19 cellular contexts compared by ENCODE assay signal in the genomic region with DNA sequence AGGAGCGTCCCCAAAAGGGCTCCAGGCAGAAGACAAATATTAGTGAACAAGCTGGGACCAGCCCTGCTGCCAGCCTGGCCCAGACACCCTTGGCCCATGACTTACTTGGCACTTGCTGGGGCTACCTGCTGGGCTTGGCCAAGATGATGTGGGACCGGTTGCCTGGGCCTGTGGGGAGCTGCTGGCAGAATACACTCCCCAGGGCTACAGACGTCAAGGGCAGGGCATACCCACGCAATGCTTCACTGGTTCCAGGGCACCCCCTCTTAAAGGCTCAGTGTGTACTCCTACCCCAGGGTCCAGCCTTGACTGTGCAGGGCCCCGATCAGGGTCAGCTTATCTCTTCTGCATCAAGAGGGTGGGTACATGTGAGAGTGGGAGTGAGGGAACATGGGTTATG.
DNase-seq lines count a peak whose midpoint lies in the region; ATAC-seq, FAIRE-seq and TF ChIP-seq lines count a peak whose summit lies in the region.
"Had no signal": no experiment of that assay in that cellular context is flagged by ENCODE, and none has a peak within 500 bp of the region (broad histone marks: within the 10 kb centered on the region; RNA-seq: fewer than 3 reads in every experiment).

No MANE protein-coding gene starts in this region.

- no peak for FAIRE-seq in GM12891 (lab: Jason Lieb, UNC)

- H3K36me3 ChIP-seq in esophagus (ENCODE audit: control insufficient read depth in 2 of 2, insufficient read depth in 2 of 2, low read length in 1 of 2): no peaks in the 10 kb centered on the region
- H3K36me3 ChIP-seq: BLaER1 treated with 17β-estradiol and CSF1 and Interleukin-3, amounts not matched to agents 10 nM and 100 nM; Peyer's patch had no signal

- H3K27ac ChIP-seq in esophagus (ENCODE audit: low read depth in 2 of 2, low read length in 1 of 2): peak overlapping the region; percentile 6 to 42
- H3K27ac ChIP-seq: 22Rv1; BLaER1 treated with 17β-estradiol and CSF1 and Interleukin-3, amounts not matched to agents 10 nM and 100 nM; KMS-11; Peyer's patch had no signal

- no peaks in the 10 kb centered on the region for H3K36me3 Mint-ChIP-seq in activated naive CD8-positive, alpha-beta T cell treated with anti-CD3 and anti-CD28 coated beads, Interleukin-2, amount 50 U/mL, for 24 hours (ENCODE audit: low read depth)
- H3K36me3 Mint-ChIP-seq in activated naive CD8-positive, alpha-beta T cell treated with anti-CD3 and anti-CD28 coated beads for 36 hours: no peaks in the 10 kb centered on the region
- H3K36me3 Mint-ChIP-seq in nephron (ENCODE audit: low read depth): no peaks in the 10 kb centered on the region

- H3K27me3 Mint-ChIP-seq in activated naive CD8-positive, alpha-beta T cell treated with anti-CD3 and anti-CD28 coated beads, Interleukin-2, amount 50 U/mL, for 24 hours: no peaks in the 10 kb centered on the region
- H3K27me3 Mint-ChIP-seq in activated naive CD8-positive, alpha-beta T cell treated with anti-CD3 and anti-CD28 coated beads for 36 hours: peaks cover 1% of the 10 kb centered on the region
- peaks cover 3% of the 10 kb centered on the region for H3K27me3 Mint-ChIP-seq in nephron (ENCODE audit: low read depth)

- no peak for TF ChIP-seq POLR2A in GM12891 (IDR thresholded peaks at IDR 0.05; ENCODE audit: low read depth, low read length)

- no peak overlapping the region for H3K4me3 ChIP-seq in esophagus (ENCODE audit: low read depth in 1 of 2, low read length in 2 of 2)
- H3K4me3 ChIP-seq: BLaER1 treated with 17β-estradiol and CSF1 and Interleukin-3, amounts not matched to agents 10 nM and 100 nM; Peyer's patch had no signal

- peaks cover 8 to 16% of the 10 kb centered on the region in 2 donors for H3K4me1 ChIP-seq in esophagus (ENCODE audit: control insufficient read depth in 2 of 2, insufficient read depth in 2 of 2, low read length in 1 of 2)

- H3K27ac Mint-ChIP-seq in activated naive CD8-positive, alpha-beta T cell treated with anti-CD3 and anti-CD28 coated beads, Interleukin-2, amount 50 U/mL, for 24 hours: no peak overlapping the region
- no peak overlapping the region for H3K27ac Mint-ChIP-seq in activated naive CD8-positive, alpha-beta T cell treated with anti-CD3 and anti-CD28 coated beads for 36 hours
- H3K27ac Mint-ChIP-seq in nephron: peak overlapping the region; percentile 1 to 24 (median 14)

- H3K9me3 Mint-ChIP-seq in activated naive CD8-positive, alpha-beta T cell treated with anti-CD3 and anti-CD28 coated beads, Interleukin-2, amount 50 U/mL, for 24 hours: no peaks in the 10 kb centered on the region
- no peaks in the 10 kb centered on the region for H3K9me3 Mint-ChIP-seq in activated naive CD8-positive, alpha-beta T cell treated with anti-CD3 and anti-CD28 coated beads for 36 hours
- no peaks in the 10 kb centered on the region for H3K9me3 Mint-ChIP-seq in nephron

- no peak overlapping the region for H3K4me3 Mint-ChIP-seq in activated naive CD8-positive, alpha-beta T cell treated with anti-CD3 and anti-CD28 coated beads, Interleukin-2, amount 50 U/mL, for 24 hours
- no peak overlapping the region for H3K4me3 Mint-ChIP-seq in activated naive CD8-positive, alpha-beta T cell treated with anti-CD3 and anti-CD28 coated beads for 36 hours
- no peak overlapping the region for H3K4me3 Mint-ChIP-seq in nephron

- WGBS in esophagus, 2 donors: 49 to 57% methylated on average over 5 of the region's 5 CpGs

- H3K4me1 Mint-ChIP-seq in activated naive CD8-positive, alpha-beta T cell treated with anti-CD3 and anti-CD28 coated beads, Interleukin-2, amount 50 U/mL, for 24 hours: peaks cover 9% of the 10 kb centered on the region
- H3K4me1 Mint-ChIP-seq in activated naive CD8-positive, alpha-beta T cell treated with anti-CD3 and anti-CD28 coated beads for 36 hours: peaks cover 3% of the 10 kb centered on the region
- peaks cover 23% of the 10 kb centered on the region for H3K4me1 Mint-ChIP-seq in nephron

- peaks cover 0 to 4% of the 10 kb centered on the region in 2 donors for H3K9me3 ChIP-seq in esophagus (ENCODE audit: control insufficient read depth in 2 of 2, insufficient read depth in 1 of 2, low read depth in 1 of 2, low read length in 1 of 2)
- H3K9me3 ChIP-seq: BLaER1 treated with 17β-estradiol and CSF1 and Interleukin-3, amounts not matched to agents 10 nM and 100 nM; Peyer's patch had no signal

- peak; percentile 29 for ATAC-seq in activated naive CD8-positive, alpha-beta T cell treated with anti-CD3 and anti-CD28 coated beads, Interleukin-2, amount 50 U/mL, for 24 hours
- no peak for ATAC-seq in GM21528 (IDR thresholded peaks at IDR 0.05; ENCODE audit: low FRiP score, unreplicated experiment)

- POLR2A ChIA-PET in HEK293T (lab: Yijun Ruan, JAX): interaction anchor here (1.3 to 1.6 kb wide), 2 partner anchors 8 to 219 kb away, joined by 3 to 4 read pairs; a partner anchor contains a TSS

- CTCF ChIA-PET in HEK293T (lab: Yijun Ruan, JAX): no interaction called here

- TF ChIP-seq CTCF in nephron (IDR thresholded peaks at IDR 0.05; ENCODE audit: unreplicated experiment in 3 of 3): no peak

- no peaks in the 10 kb centered on the region for H3K27me3 ChIP-seq in esophagus (ENCODE audit: control insufficient read depth in 1 of 2, insufficient read depth in 2 of 2, low read length in 2 of 2)
- H3K27me3 ChIP-seq: Peyer's patch had no signal

- DNase-seq in activated naive CD8-positive, alpha-beta T cell treated with anti-CD3 and anti-CD28 coated beads, Interleukin-2, amount 50 U/mL, for 24 hours: no peak
- DNase-seq in activated naive CD8-positive, alpha-beta T cell treated with anti-CD3 and anti-CD28 coated beads for 36 hours: no peak
- no peak for DNase-seq in HEK293T (ENCODE audit: extremely low spot score)
- no peak for DNase-seq in stimulated activated CD8-positive, alpha-beta memory T cell treated with anti-CD3 and anti-CD28 coated beads, Interleukin-4, amount 100 ng/mL, for 48 hours
- no peak for DNase-seq in GM12891 (ENCODE audit: insufficient read length, low spot score)
- DNase-seq: DMS 273 treated with DMSO at 0.1 percent for 48 hours, H7, NCI-H1417, NCI-H2029, NCI-H2171 treated with DMSO at 0.1 percent for 48 hours, NCI-H510A treated with DMSO at 0.1 percent for 48 hours, Peyer's patch, SHP77 treated with DMSO at 0.1 percent for 48 hours had no signal

TF ChIP-seq in HEK293T, 16 proteins besides CTCF, POLR2A, EP300 and RAD21:
- TF ChIP-seq, protein P1, sequence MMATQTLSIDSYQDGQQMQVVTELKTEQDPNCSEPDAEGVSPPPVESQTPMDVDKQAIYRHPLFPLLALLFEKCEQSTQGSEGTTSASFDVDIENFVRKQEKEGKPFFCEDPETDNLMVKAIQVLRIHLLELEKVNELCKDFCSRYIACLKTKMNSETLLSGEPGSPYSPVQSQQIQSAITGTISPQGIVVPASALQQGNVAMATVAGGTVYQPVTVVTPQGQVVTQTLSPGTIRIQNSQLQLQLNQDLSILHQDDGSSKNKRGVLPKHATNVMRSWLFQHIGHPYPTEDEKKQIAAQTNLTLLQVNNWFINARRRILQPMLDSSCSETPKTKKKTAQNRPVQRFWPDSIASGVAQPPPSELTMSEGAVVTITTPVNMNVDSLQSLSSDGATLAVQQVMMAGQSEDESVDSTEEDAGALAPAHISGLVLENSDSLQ (IDR thresholded peaks at IDR 0.05): no peak
- TF ChIP-seq HDGF (IDR thresholded peaks at IDR 0.05; ENCODE audit: borderline replicate concordance) (no peak), SP1 (IDR thresholded peaks at IDR 0.05) (no peak), FOXA1 (IDR thresholded peaks at IDR 0.05) (no peak), SUZ12 (IDR thresholded peaks at IDR 0.05) (no peak), CTBP1 (IDR thresholded peaks at IDR 0.05; ENCODE audit: borderline replicate concordance) (no peak), FOXM1 (IDR thresholded peaks at IDR 0.05; ENCODE audit: borderline replicate concordance) (no peak), NFRKB (IDR thresholded peaks at IDR 0.05) (no peak), TARDBP (IDR thresholded peaks at IDR 0.05) (no peak), ARNT (IDR thresholded peaks at IDR 0.05) (no peak), LEF1 (IDR thresholded peaks at IDR 0.05; ENCODE audit: borderline replicate concordance) (no peak), BHLHE40 (IDR thresholded peaks at IDR 0.05; ENCODE audit: borderline replicate concordance) (no peak), L3MBTL2 (conservative IDR thresholded peaks at IDR 0.05) (no peak), ZNF384 (IDR thresholded peaks at IDR 0.05) (no peak), ELF4 (IDR thresholded peaks at IDR 0.05) (no peak), FOXK2 (IDR thresholded peaks at IDR 0.05) (no peak)
TF ChIP-seq in HEK293T: peak in this region for 0.

TF ChIP-seq in GM12891, 5 proteins besides CTCF, POLR2A, EP300 and RAD21:
- TF ChIP-seq TAF1 (IDR thresholded peaks at IDR 0.05; ENCODE audit: low read depth, low read length) (no peak), SPI1 (IDR thresholded peaks at IDR 0.05; ENCODE audit: low read depth, low read length) (no peak), POLR2AphosphoS5 (IDR thresholded peaks at IDR 0.05; ENCODE audit: low read depth, low read length) (no peak), PAX5 (IDR thresholded peaks at IDR 0.05; ENCODE audit: insufficient read depth, low read length, severe bottlenecking) (no peak), POU2F2 (IDR thresholded peaks at IDR 0.05; ENCODE audit: low read depth, low read length) (no peak)

Comparison
In these comparisons a context has a peak if more than half of its experiments do, and no peak if none do; other contexts are left out.
1. H3K27ac Mint-ChIP-seq: peak in nephron (3 of 3); none in activated naive CD8-positive, alpha-beta T cell treated with anti-CD3 and anti-CD28 coated beads, Interleukin-2, amount 50 U/mL, for 24 hours (single experiment) and activated naive CD8-positive, alpha-beta T cell treated with anti-CD3 and anti-CD28 coated beads for 36 hours (single experiment).